In genomic region chr9:136312436-136312835, GRCh38 we compare ENCODE assay signal across 9 cellular contexts. TPM values are rescaled to one million over a fixed set of nuclear protein-coding genes. Genes with fewer than 3 reads are reported as not detected.
A peak's percentile ranks its signal among the peaks of the same experiment; 100 is the strongest.
DNase-seq lines count a peak whose midpoint lies in the region; ATAC-seq and TF ChIP-seq lines count a peak whose summit lies in the region.
"Had no signal": no experiment of that assay in that cellular context is flagged by ENCODE, and none has a peak within 500 bp of the region (broad histone marks: within the 10 kb centered on the region; RNA-seq: fewer than 3 reads in every experiment).

No MANE protein-coding gene starts in this region.

- no peaks in the 10 kb centered on the region for H3K27me3 ChIP-seq in DND-41 (ENCODE audit: insufficient read depth, low read length, poor library complexity)
- H3K27me3 ChIP-seq in foreskin keratinocyte = no peaks in the 10 kb centered on the region
- H3K27me3 ChIP-seq in prostate gland (replicated peaks; ENCODE audit: insufficient read depth) = no peaks in the 10 kb centered on the region

- H3K4me3 ChIP-seq in DND-41 (ENCODE audit: low read depth in 1 of 2, low read length in 2 of 2) = no peak overlapping the region
- H3K4me3 ChIP-seq in prostate gland = no peak overlapping the region

- TF ChIP-seq POLR2A in prostate gland (IDR thresholded peaks at IDR 0.05) = no peak

- peaks cover 2% of the 10 kb centered on the region; the same call in 1 of the 2 replicates for H4K20me1 ChIP-seq in DND-41 (ENCODE audit: insufficient read depth, low read length)

- no peaks in the 10 kb centered on the region for H3K79me2 ChIP-seq in DND-41 (ENCODE audit: insufficient read depth, low read length)

- no peak overlapping the region for H3K9ac ChIP-seq in DND-41 (ENCODE audit: low read depth, low read length)

- H3K4me1 ChIP-seq in DND-41 (ENCODE audit: insufficient read depth, low read length) = no peaks in the 10 kb centered on the region; the same call in 1 of the 2 replicates
- no peaks in the 10 kb centered on the region for H3K4me1 ChIP-seq in foreskin keratinocyte
- no peaks in the 10 kb centered on the region for H3K4me1 ChIP-seq in prostate gland (replicated peaks)

- 69% methylated on average over 12 of the region's 12 CpGs for WGBS in prostate gland

- H3K9me3 ChIP-seq in DND-41 (ENCODE audit: insufficient read depth, low read length, severe bottlenecking) (peaks cover 11% of the 10 kb centered on the region), prostate gland (no peaks in the 10 kb centered on the region)

- no peak overlapping the region for H3K27ac ChIP-seq in DND-41 (ENCODE audit: low read length)
- no peak overlapping the region for H3K27ac ChIP-seq in foreskin keratinocyte
- H3K27ac ChIP-seq in prostate gland = no peak overlapping the region

- H2AFZ ChIP-seq in DND-41 (ENCODE audit: low read depth, low read length) = no peak overlapping the region

- intact Hi-C loops in prostate gland (cut with DNase I) = no loop called here

- H3K36me3 ChIP-seq in DND-41 (ENCODE audit: insufficient read depth, low read length) = no peaks in the 10 kb centered on the region
- no peaks in the 10 kb centered on the region for H3K36me3 ChIP-seq in prostate gland

- TF ChIP-seq CTCF in DND-41 (IDR thresholded peaks at IDR 0.05; ENCODE audit: borderline replicate concordance, extremely low read depth, low read length, poor library complexity, severe bottlenecking) (peak; percentile 69), foreskin keratinocyte (conservative IDR thresholded peaks at IDR 0.05) (peak; percentile 75), prostate gland (IDR thresholded peaks at IDR 0.05) (peak in 3 of 4 experiments; percentile 50 to 65 (median 61))

- no peak overlapping the region for H3K4me2 ChIP-seq in DND-41 (ENCODE audit: insufficient read depth, low read length)

- peak; percentile 71 for ATAC-seq in DND-41 (ENCODE audit: insufficient read depth, low read depth)
- peak; percentile 25 for ATAC-seq in foreskin keratinocyte
- no peak for ATAC-seq in HG02884 (IDR thresholded peaks at IDR 0.05; ENCODE audit: unreplicated experiment)
- ATAC-seq in HG03378 (IDR thresholded peaks at IDR 0.05; ENCODE audit: unreplicated experiment) = no peak
- ATAC-seq in GM21528 (IDR thresholded peaks at IDR 0.05; ENCODE audit: low FRiP score, unreplicated experiment) = no peak

- DNase-seq in DND-41 = peak; percentile 45
- DNase-seq in M059J (ENCODE audit: low read depth) = peak; percentile 44
- peak; percentile 76 for DNase-seq in activated CD8-positive, alpha-beta memory T cell treated with anti-CD3 and anti-CD28 coated beads, Interleukin-2, amount 50 U/mL, for 48 hours
- DNase-seq in foreskin keratinocyte = no peak
- DNase-seq in prostate gland (ENCODE audit: low spot score) = no peak

RNA-seq across cellular contexts. Expression of gene CCDC187, which starts 8.5 kb away (rescaled TPM):
- not detected in 2 replicates for total RNA-seq in M059J (2014; rRNA removed; shearing (Covaris generic))
- 0.03 TPM in 1 of 2 replicates, not detected in the other for total RNA-seq in foreskin keratinocyte
- 0.01 and 0.03 TPM in 2 replicates for polyA plus RNA-seq in foreskin keratinocyte
- total RNA-seq in prostate gland = 1 to 10 TPM in 1 of 2 donors, not detected in 1; 1.2 TPM
- polyA plus RNA-seq: neural cell had no signal

RNA-seq across cellular contexts. Expression of gene GPSM1, which starts 14.9 kb away (rescaled TPM):
- 4.5 and 12.5 TPM in 2 replicates for total RNA-seq in M059J (2014; rRNA removed; shearing (Covaris generic))
- total RNA-seq in foreskin keratinocyte (3.6 and 6.2 TPM in 2 replicates), prostate gland (10 to 100 TPM; 11.3 to 89.2 TPM)
- 3.4 and 5.3 TPM in 2 replicates for polyA plus RNA-seq in foreskin keratinocyte

RNA-seq across cellular contexts. Expression of gene DNLZ, which starts 51.1 kb away (rescaled TPM):
- total RNA-seq in M059J (2014; rRNA removed; shearing (Covaris generic)) = 35.9 and 56.6 TPM in 2 replicates
- total RNA-seq in foreskin keratinocyte (17.9 and 25.2 TPM in 2 replicates), prostate gland (10 to 100 TPM; 37.6 to 64.3 TPM)
- 30.9 and 48.7 TPM in 2 replicates for polyA plus RNA-seq in foreskin keratinocyte

Comparison
In these comparisons a context has a peak if more than half of its experiments do, and no peak if none do; other contexts are left out.
1. ATAC-seq: peak in DND-41 (single experiment) and foreskin keratinocyte (single experiment); none in HG02884 (single experiment), HG03378 (single experiment) and GM21528 (single experiment).
2. DNase-seq: peak in DND-41 (single experiment), M059J (single experiment) and activated CD8-positive, alpha-beta memory T cell treated with anti-CD3 and anti-CD28 coated beads, Interleukin-2, amount 50 U/mL, for 48 hours (single experiment); none in foreskin keratinocyte (0 of 2) and prostate gland (single experiment).
3. Peak in every context shown above with its lines, with median percentiles within 50 percentile points of each other: CTCF ChIP-seq.